ENCODE assay signal across 1 cellular context in the genomic region with DNA sequence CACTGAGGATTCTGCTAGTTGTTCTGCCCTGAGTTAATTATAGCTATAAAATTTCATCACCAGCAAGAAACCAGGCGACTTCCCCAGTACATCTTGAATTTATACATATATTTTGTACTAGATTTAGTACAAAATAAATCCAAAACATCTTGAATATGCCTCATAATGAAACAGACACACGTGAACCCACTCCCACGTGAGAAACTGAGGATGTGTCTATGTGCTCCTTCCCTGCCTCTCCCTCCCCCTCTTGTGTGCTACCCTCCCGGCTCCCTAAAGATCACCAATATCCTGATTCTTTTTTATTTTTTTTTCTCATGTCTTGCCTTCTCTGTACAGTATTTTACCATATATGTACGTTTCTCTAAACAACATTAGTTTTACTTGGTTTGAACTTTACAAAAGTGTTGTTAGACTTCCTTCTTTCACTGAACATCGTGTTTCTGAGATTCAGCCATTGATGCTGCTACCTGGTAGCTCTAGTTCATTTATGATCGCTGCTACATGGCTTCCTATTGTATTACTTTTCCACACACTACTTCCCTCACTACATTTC.
TF ChIP-seq lines count a peak whose summit lies in the region.

No MANE protein-coding gene starts in this region.

TF ChIP-seq in GM23338, 12 proteins besides CTCF, POLR2A, EP300 and RAD21 (continued from another document):
- TF ChIP-seq ZNF462 (CRISPR knock-in tag; IDR thresholded peaks at IDR 0.05) (no peak), ZNF331 (CRISPR knock-in tag; IDR thresholded peaks at IDR 0.05; ENCODE audit: low read depth) (no peak), POLR2AphosphoS5 (IDR thresholded peaks at IDR 0.05; ENCODE audit: low read depth) (no peak), CREB1 (CRISPR knock-in tag; IDR thresholded peaks at IDR 0.05; ENCODE audit: low read depth) (no peak), REST (IDR thresholded peaks at IDR 0.05; ENCODE audit: unreplicated experiment) (no peak), NANOG (IDR thresholded peaks at IDR 0.05; ENCODE audit: borderline replicate concordance) (no peak), EZH2 (IDR thresholded peaks at IDR 0.05; ENCODE audit: low read depth, unreplicated experiment) (no peak), STAT1 (IDR thresholded peaks at IDR 0.05; ENCODE audit: unreplicated experiment) (no peak), JUNB (IDR thresholded peaks at IDR 0.05; ENCODE audit: unreplicated experiment) (no peak), ZNF114 (CRISPR knock-in tag; IDR thresholded peaks at IDR 0.05) (no peak)
- TF ChIP-seq, protein P1, sequence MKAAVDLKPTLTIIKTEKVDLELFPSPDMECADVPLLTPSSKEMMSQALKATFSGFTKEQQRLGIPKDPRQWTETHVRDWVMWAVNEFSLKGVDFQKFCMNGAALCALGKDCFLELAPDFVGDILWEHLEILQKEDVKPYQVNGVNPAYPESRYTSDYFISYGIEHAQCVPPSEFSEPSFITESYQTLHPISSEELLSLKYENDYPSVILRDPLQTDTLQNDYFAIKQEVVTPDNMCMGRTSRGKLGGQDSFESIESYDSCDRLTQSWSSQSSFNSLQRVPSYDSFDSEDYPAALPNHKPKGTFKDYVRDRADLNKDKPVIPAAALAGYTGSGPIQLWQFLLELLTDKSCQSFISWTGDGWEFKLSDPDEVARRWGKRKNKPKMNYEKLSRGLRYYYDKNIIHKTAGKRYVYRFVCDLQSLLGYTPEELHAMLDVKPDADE (IDR thresholded peaks at IDR 0.05), result no peak
